Comparison of ENCODE assay signal across 9 cellular contexts in the genomic region with DNA sequence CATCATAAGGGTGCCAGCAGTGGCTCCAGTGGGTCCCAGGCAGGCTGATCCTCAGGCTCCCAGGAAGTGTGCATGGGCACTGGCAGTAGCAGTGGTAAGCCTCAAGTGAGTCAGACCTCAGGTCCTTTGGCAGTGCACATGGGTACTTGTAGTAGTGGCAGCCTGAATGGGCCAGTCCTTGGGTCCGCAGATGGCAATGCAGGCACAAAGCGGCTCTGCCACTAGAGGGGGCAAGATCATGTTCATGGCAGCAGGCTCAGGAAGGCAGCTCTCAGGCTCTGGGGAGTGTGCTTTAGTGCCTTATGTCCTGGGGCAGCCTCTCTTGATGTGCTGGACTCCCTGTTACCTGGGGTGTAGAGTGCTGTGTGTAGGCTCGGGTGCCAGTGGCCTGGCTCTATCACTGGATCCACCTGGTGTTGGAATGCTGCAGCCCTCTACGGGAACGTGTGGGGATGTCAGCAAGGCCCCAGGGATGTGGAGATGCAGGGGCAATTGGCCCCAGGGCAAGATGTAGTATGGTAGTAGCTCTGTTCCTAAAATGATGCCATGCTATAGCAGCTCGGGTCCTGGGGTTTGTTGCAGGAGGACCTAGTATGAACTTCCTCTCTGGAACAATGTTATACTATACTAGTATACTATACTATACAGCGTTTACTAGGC. TPM values are rescaled to one million over a fixed set of nuclear protein-coding genes. Genes with fewer than 3 reads are reported as not detected.
DNase-seq lines count a peak whose midpoint lies in the region; ATAC-seq and TF ChIP-seq lines count a peak whose summit lies in the region.
"Had no signal": no experiment of that assay in that cellular context is flagged by ENCODE, and none has a peak within 500 bp of the region (broad histone marks: within the 10 kb centered on the region; RNA-seq: fewer than 3 reads in every experiment).

No MANE protein-coding gene starts in this region.

- no peak overlapping the region for H3K27ac Mint-ChIP-seq in CD4-positive, alpha-beta memory T cell
- no peak overlapping the region for H3K27ac Mint-ChIP-seq in activated CD8-positive, alpha-beta memory T cell treated with anti-CD3 and anti-CD28 coated beads, Interleukin-2, amount 10 ng/mL, durations not matched to agents 7 days and 5 days
- H3K27ac Mint-ChIP-seq in osteocyte (ENCODE audit: unreplicated experiment) = no peak overlapping the region
- H3K27ac Mint-ChIP-seq: stimulated activated naive CD8-positive, alpha-beta T cell treated with anti-CD3 and anti-CD28 coated beads, Interleukin-15, Interleukin-2, amounts not matched to agents 100 ng/mL and 50 ng/mL, for 24 hours had no signal

- POLR2A ChIA-PET in CD4-positive, alpha-beta memory T cell (lab: Charles Lee; ENCODE audit: partially characterized antibody) = no interaction called here
- POLR2A ChIA-PET in HCT116 (lab: Charles Lee) = no interaction called here

- no peaks in the 10 kb centered on the region for H3K9me2 ChIP-seq in HCT116 (ENCODE audit: insufficient read depth)

- intact Hi-C loops in CD4-positive, alpha-beta memory T cell (cut with micrococcal nuclease) = no loop called here
- intact Hi-C loops in HCT116 (cut with micrococcal nuclease) = no loop called here

- peak; percentile 21 to 46 (median 34) for DNase-seq in CD4-positive, alpha-beta memory T cell
- DNase-seq in HCT116 (ENCODE audit: low read depth, low spot score) = peak; percentile 68
- DNase-seq in NOMO-1 treated with DMSO at 0.1 percent for 48 hours (lab: John Stamatoyannopoulos, UW; ENCODE audit: unreplicated experiment) = peak; percentile 11
- peak; percentile 81 for DNase-seq in activated CD8-positive, alpha-beta memory T cell treated with anti-CD3 and anti-CD28 coated beads, Interleukin-2, amount 10 ng/mL, durations not matched to agents 7 days and 5 days
- peak; percentile 53 for DNase-seq in fibroblast of gingiva (ENCODE audit: low read depth)
- DNase-seq in osteocyte (ENCODE audit: extremely low spot score, unreplicated experiment) = no peak

- TF ChIP-seq CTCF in HCT116 (IDR thresholded peaks at IDR 0.05 in 2 of 3, conservative IDR thresholded peaks at IDR 0.05 in 1 of 3; ENCODE audit: borderline replicate concordance in 1 of 3, insufficient read depth in 1 of 3, low read depth in 2 of 3, low read length in 2 of 3) (peak; percentile 57 to 93 (median 89)), osteocyte (IDR thresholded peaks at IDR 0.05) (peak; percentile 59)

- no peaks in the 10 kb centered on the region for H3K9me3 ChIP-seq in CD4-positive, alpha-beta memory T cell (ENCODE audit: control insufficient read depth in 1 of 2, low read length in 2 of 2)
- H3K9me3 ChIP-seq in HCT116 (ENCODE audit: control insufficient read depth in 1 of 2, insufficient read depth in 1 of 2, low read depth in 1 of 2, low read length in 2 of 2) = 0 out of 4 replicates have a peak, but pooled peaks cover 0 to 3% of the 10 kb centered on the region in 2 experiments

- no peaks in the 10 kb centered on the region for H3K4me1 Mint-ChIP-seq in CD4-positive, alpha-beta memory T cell
- peaks cover 5% of the 10 kb centered on the region for H3K4me1 Mint-ChIP-seq in activated CD8-positive, alpha-beta memory T cell treated with anti-CD3 and anti-CD28 coated beads, Interleukin-2, amount 10 ng/mL, durations not matched to agents 7 days and 5 days
- no peaks in the 10 kb centered on the region for H3K4me1 Mint-ChIP-seq in osteocyte (ENCODE audit: unreplicated experiment)

- H3K36me3 ChIP-seq in CD4-positive, alpha-beta memory T cell (ENCODE audit: insufficient read depth, low read length) = no peaks in the 10 kb centered on the region
- no peaks in the 10 kb centered on the region for H3K36me3 ChIP-seq in HCT116 (ENCODE audit: control insufficient read depth in 1 of 2, insufficient read depth in 2 of 2, low read length in 2 of 2)

- no peak overlapping the region for H3K9ac ChIP-seq in HCT116 (ENCODE audit: low read length)

- ATAC-seq in HCT116 (peak; percentile 99), HG02884 (IDR thresholded peaks at IDR 0.05; ENCODE audit: unreplicated experiment) (no peak), GM21381 (IDR thresholded peaks at IDR 0.05; ENCODE audit: unreplicated experiment) (no peak)
- peak; percentile 85 for ATAC-seq in activated CD8-positive, alpha-beta memory T cell treated with anti-CD3 and anti-CD28 coated beads, Interleukin-2, amount 10 ng/mL, durations not matched to agents 7 days and 5 days

- RAD21 ChIA-PET in HCT116 (lab: Charles Lee; ENCODE audit: low non-redundant PET in 1 of 2, low total read pairs in 2 of 2, uncharacterized antibody in 2 of 2, unreplicated experiment in 2 of 2) = no interaction called here

- no peak for TF ChIP-seq POLR2A in HCT116 (IDR thresholded peaks at IDR 0.05; ENCODE audit: borderline replicate concordance, extremely low read depth, insufficient read depth, insufficient read length)

- H3K27ac ChIP-seq in CD4-positive, alpha-beta memory T cell (ENCODE audit: low read depth, low read length) = no peak overlapping the region
- H3K27ac ChIP-seq in HCT116 (ENCODE audit: low read depth, low read length) = no peak overlapping the region

- H3K27me3 Mint-ChIP-seq in CD4-positive, alpha-beta memory T cell = no peaks in the 10 kb centered on the region
- H3K27me3 Mint-ChIP-seq in activated CD8-positive, alpha-beta memory T cell treated with anti-CD3 and anti-CD28 coated beads, Interleukin-2, amount 10 ng/mL, durations not matched to agents 7 days and 5 days = no peaks in the 10 kb centered on the region
- peaks cover 24% of the 10 kb centered on the region for H3K27me3 Mint-ChIP-seq in osteocyte (ENCODE audit: unreplicated experiment)
- H3K27me3 Mint-ChIP-seq: stimulated activated naive CD8-positive, alpha-beta T cell treated with anti-CD3 and anti-CD28 coated beads, Interleukin-15, Interleukin-2, amounts not matched to agents 100 ng/mL and 50 ng/mL, for 24 hours had no signal

- H3K4me2 ChIP-seq in HCT116 (ENCODE audit: low read length) = no peak overlapping the region

- no peak overlapping the region for H2AFZ ChIP-seq in HCT116 (ENCODE audit: low read depth, low read length, poor library complexity, severe bottlenecking)

- H3K4me3 ChIP-seq in CD4-positive, alpha-beta memory T cell (ENCODE audit: low read length in 2 of 2) = no peak overlapping the region
- no peak overlapping the region for H3K4me3 ChIP-seq in HCT116 (replicated peaks in 1 of 2; ENCODE audit: low read depth in 1 of 2, low read length in 2 of 2)

- H3K36me3 Mint-ChIP-seq in CD4-positive, alpha-beta memory T cell = peaks cover 4 to 10% of the 10 kb centered on the region in 2 donors
- peaks cover 2% of the 10 kb centered on the region for H3K36me3 Mint-ChIP-seq in activated CD8-positive, alpha-beta memory T cell treated with anti-CD3 and anti-CD28 coated beads, Interleukin-2, amount 10 ng/mL, durations not matched to agents 7 days and 5 days
- H3K36me3 Mint-ChIP-seq in osteocyte (ENCODE audit: unreplicated experiment) = no peaks in the 10 kb centered on the region

- no peaks in the 10 kb centered on the region for H3K4me1 ChIP-seq in CD4-positive, alpha-beta memory T cell (ENCODE audit: insufficient read depth, low read length)
- H3K4me1 ChIP-seq in HCT116 (ENCODE audit: control insufficient read depth in 1 of 2, insufficient read depth in 2 of 2, low read length in 2 of 2) = peaks cover 0 to 5% of the 10 kb centered on the region in 2 experiments; a peak in 1 of 4 replicates

- TF ChIP-seq RAD21 in HCT116 (IDR thresholded peaks at IDR 0.05; ENCODE audit: low read depth) = peak; percentile 66

- no peaks in the 10 kb centered on the region for H4K20me1 ChIP-seq in HCT116 (ENCODE audit: insufficient read depth)

- BruUV-seq in HCT116 (replicated peaks; lab: Mats Ljungman, UMichigan) = no TSS peak

- no peaks in the 10 kb centered on the region for H3K9me3 Mint-ChIP-seq in CD4-positive, alpha-beta memory T cell
- H3K9me3 Mint-ChIP-seq in activated CD8-positive, alpha-beta memory T cell treated with anti-CD3 and anti-CD28 coated beads, Interleukin-2, amount 10 ng/mL, durations not matched to agents 7 days and 5 days (ENCODE audit: low read depth) = no peaks in the 10 kb centered on the region
- no peaks in the 10 kb centered on the region for H3K9me3 Mint-ChIP-seq in osteocyte (ENCODE audit: unreplicated experiment)
- H3K9me3 Mint-ChIP-seq: stimulated activated naive CD8-positive, alpha-beta T cell treated with anti-CD3 and anti-CD28 coated beads, Interleukin-15, Interleukin-2, amounts not matched to agents 100 ng/mL and 50 ng/mL, for 24 hours had no signal

- H3K27me3 ChIP-seq in CD4-positive, alpha-beta memory T cell (ENCODE audit: insufficient read depth, low read length) = no peaks in the 10 kb centered on the region
- H3K27me3 ChIP-seq in HCT116 (ENCODE audit: insufficient read depth, low read length) = no peaks in the 10 kb centered on the region

- no peaks in the 10 kb centered on the region for H3K79me2 ChIP-seq in HCT116 (ENCODE audit: insufficient read depth, low read length)

- no peak overlapping the region for H3K4me3 Mint-ChIP-seq in CD4-positive, alpha-beta memory T cell
- H3K4me3 Mint-ChIP-seq in activated CD8-positive, alpha-beta memory T cell treated with anti-CD3 and anti-CD28 coated beads, Interleukin-2, amount 10 ng/mL, durations not matched to agents 7 days and 5 days = no peak overlapping the region
- H3K4me3 Mint-ChIP-seq in osteocyte (ENCODE audit: unreplicated experiment) = no peak overlapping the region
- H3K4me3 Mint-ChIP-seq: stimulated activated naive CD8-positive, alpha-beta T cell treated with anti-CD3 and anti-CD28 coated beads, Interleukin-15, Interleukin-2, amounts not matched to agents 100 ng/mL and 50 ng/mL, for 24 hours had no signal

- CTCF ChIA-PET in CD4-positive, alpha-beta memory T cell (lab: Charles Lee; ENCODE audit: partially characterized antibody) = interaction anchor here (1.2 to 1.3 kb wide), 2 partner anchors 9 to 13 kb away, joined by 3 read pairs; no protein-coding TSS in a partner anchor
- CTCF ChIA-PET in HCT116 (lab: Charles Lee) = interaction anchor here (0.6 to 3.0 kb wide), 4 partner anchors 8 to 16 kb away, joined by 3 to 14 read pairs (median 4); a partner anchor contains a TSS
- CTCF ChIA-PET in activated CD8-positive, alpha-beta memory T cell treated with anti-CD3 and anti-CD28 coated beads, Interleukin-2, amount 10 ng/mL, durations not matched to agents 7 days and 5 days (lab: Charles Lee) = interaction anchor here (0.7 to 2.9 kb wide), 9 partner anchors 9 to 325 kb away, joined by 3 to 16 read pairs (median 5); a partner anchor contains a TSS

RNA-seq across cellular contexts. Expression of a gene that starts 11.0 kb away (rescaled TPM):
- total RNA-seq in CD4-positive, alpha-beta memory T cell = 1 to 10 TPM; 3.3 to 6.7 TPM
- polyA plus RNA-seq in CD4-positive, alpha-beta memory T cell = 1 to 10 TPM; 4.9 to 5.9 TPM
- total RNA-seq in HCT116 (2021; ENCODE audit: unreplicated experiment) = 15.0 TPM
- polyA plus RNA-seq in HCT116 (2012) = 4.6 and 5.9 TPM in 2 replicates
- total RNA-seq in activated CD8-positive, alpha-beta memory T cell treated with anti-CD3 and anti-CD28 coated beads, Interleukin-2, amount 10 ng/mL, durations not matched to agents 7 days and 5 days = 10 to 100 TPM in 1 of 2 experiments, 1 to 10 TPM in 1; 9.4 to 10.1 TPM
- 0.94 and 1.7 TPM in 2 replicates for total RNA-seq in osteocyte

RNA-seq across cellular contexts. Expression of a gene that starts 31.4 kb away (rescaled TPM):
- total RNA-seq in CD4-positive, alpha-beta memory T cell = 1 to 10 TPM; 3.7 to 4.0 TPM
- 1 to 10 TPM; 2.8 to 3.2 TPM for polyA plus RNA-seq in CD4-positive, alpha-beta memory T cell
- total RNA-seq in HCT116 (2021; ENCODE audit: unreplicated experiment) (42.1 TPM), osteocyte (16.6 and 18.3 TPM in 2 replicates)
- polyA plus RNA-seq in HCT116 (2012) = 13.7 and 15.8 TPM in 2 replicates
- 10 to 100 TPM; 20.1 to 21.6 TPM for total RNA-seq in activated CD8-positive, alpha-beta memory T cell treated with anti-CD3 and anti-CD28 coated beads, Interleukin-2, amount 10 ng/mL, durations not matched to agents 7 days and 5 days

RNA-seq across cellular contexts. Expression of a gene that starts 31.5 kb away (rescaled TPM):
- total RNA-seq in CD4-positive, alpha-beta memory T cell = 1 to 10 TPM in 1 of 2 experiments, under 1 TPM in 1; 0.53 to 1.1 TPM
- polyA plus RNA-seq in CD4-positive, alpha-beta memory T cell = under 1 TPM; 0.22 to 0.39 TPM
- total RNA-seq in HCT116 (2021; ENCODE audit: unreplicated experiment) = 10.5 TPM
- 4.7 and 9.0 TPM in 2 replicates for polyA plus RNA-seq in HCT116 (2012)
- total RNA-seq in activated CD8-positive, alpha-beta memory T cell treated with anti-CD3 and anti-CD28 coated beads, Interleukin-2, amount 10 ng/mL, durations not matched to agents 7 days and 5 days = 10 to 100 TPM; 18.7 to 24.7 TPM
- total RNA-seq in osteocyte = 2.5 and 4.2 TPM in 2 replicates

RNA-seq across cellular contexts. Expression of a gene that starts 33.2 kb away (rescaled TPM):
- 10 to 100 TPM; 73.2 to 74.4 TPM for total RNA-seq in CD4-positive, alpha-beta memory T cell
- 10 to 100 TPM; 58.1 to 72.9 TPM for polyA plus RNA-seq in CD4-positive, alpha-beta memory T cell
- total RNA-seq in HCT116 (2021; ENCODE audit: unreplicated experiment) (33.9 TPM), osteocyte (35.3 and 36.3 TPM in 2 replicates)
- polyA plus RNA-seq in HCT116 (2012) = 24.6 and 25.1 TPM in 2 replicates
- 10 to 100 TPM; 38.5 to 43.7 TPM for total RNA-seq in activated CD8-positive, alpha-beta memory T cell treated with anti-CD3 and anti-CD28 coated beads, Interleukin-2, amount 10 ng/mL, durations not matched to agents 7 days and 5 days

Comparison
In these comparisons a context has a peak if more than half of its experiments do, and no peak if none do; other contexts are left out.
1. ATAC-seq: peak in HCT116 (single experiment) and activated CD8-positive, alpha-beta memory T cell treated with anti-CD3 and anti-CD28 coated beads, Interleukin-2, amount 10 ng/mL, durations not matched to agents 7 days and 5 days (single experiment); none in HG02884 (single experiment) and GM21381 (single experiment).